ENCODE assay signal across 18 cellular contexts in genomic region chr2:86025976-86026743, GRCh38.
DNase-seq lines count a peak whose midpoint lies in the region; ATAC-seq, FAIRE-seq and TF ChIP-seq lines count a peak whose summit lies in the region.
"Had no signal": no experiment of that assay in that cellular context is flagged by ENCODE, and none has a peak within 500 bp of the region (broad histone marks: within the 10 kb centered on the region; RNA-seq: fewer than 3 reads in every experiment).

No MANE protein-coding gene starts in this region.

- TF ChIP-seq EP300 in HepG2 (IDR thresholded peaks at IDR 0.05; ENCODE audit: low read depth in 2 of 2, low read length in 2 of 2) (no peak), HepG2 (CRISPR knock-in tag; IDR thresholded peaks at IDR 0.05; ENCODE audit: borderline replicate concordance) (no peak)

- no peak for TF ChIP-seq CTCF in CD4-positive, alpha-beta T cell (IDR thresholded peaks at IDR 0.05)
- TF ChIP-seq CTCF in HepG2 (CRISPR knock-in tag; IDR thresholded peaks at IDR 0.05) = no peak
- no peak for TF ChIP-seq CTCF in spleen (IDR thresholded peaks at IDR 0.05 in 8 of 11, conservative IDR thresholded peaks at IDR 0.05 in 3 of 11)

- no peaks in the 10 kb centered on the region for H3K27me3 Mint-ChIP-seq in CD4-positive, alpha-beta T cell
- H3K27me3 Mint-ChIP-seq in T-helper 17 cell = no peaks in the 10 kb centered on the region
- H3K27me3 Mint-ChIP-seq: activated CD8-positive, alpha-beta memory T cell treated with anti-CD3 and anti-CD28 coated beads, Interleukin-2, amount 10 ng/mL, durations not matched to agents 7 days and 5 days; natural killer cell treated with Interleukin-12 subunit alpha and Interleukin-12 subunit beta and Interleukin-15 and Interleukin-18, amount 100 ng/mL, for 72 hours had no signal

- TF ChIP-seq POLR2A in HepG2 (IDR thresholded peaks at IDR 0.05; ENCODE audit: insufficient read depth in 1 of 2, low read depth in 2 of 2, low read length in 2 of 2) (no peak), spleen (IDR thresholded peaks at IDR 0.05) (no peak)

- H3K27ac Mint-ChIP-seq in CD4-positive, alpha-beta T cell = peak overlapping the region; percentile 51
- peak overlapping the region; percentile 71 for H3K27ac Mint-ChIP-seq in T-helper 17 cell
- H3K27ac Mint-ChIP-seq: natural killer cell treated with Interleukin-12 subunit alpha and Interleukin-12 subunit beta and Interleukin-15 and Interleukin-18, amount 100 ng/mL, for 72 hours had no signal

- H3K9ac ChIP-seq in HepG2 (ENCODE audit: insufficient read depth, low read depth, low read length) = no peak overlapping the region

- intact Hi-C loops in CD4-positive, alpha-beta T cell (cut with DNase I, micrococcal nuclease) = loop anchor here in 1 of 2 experiments (5.0 kb wide), 1 partner anchor 51 kb away; no protein-coding TSS in a partner anchor
- intact Hi-C loops in HepG2 (cut with micrococcal nuclease; ENCODE audit: unreplicated experiment) (no loop called here), spleen (cut with DNase I; ENCODE audit: low total_unique reads) (no loop called here)

- no peak for DNase-seq in CD4-positive, alpha-beta T cell
- peak in 1 of 3 donors; percentile 1 for DNase-seq in T-helper 17 cell
- DNase-seq in HepG2 (ENCODE audit: low spot score) = no peak
- DNase-seq in spleen = no peak
- DNase-seq in RCC 7860 (ENCODE audit: low spot score) = no peak
- DNase-seq in activated naive CD4-positive, alpha-beta T cell treated with anti-CD3 and anti-CD28 coated beads, Interleukin-2, amount 50 U/mL, for 16 hours = no peak
- DNase-seq in occipital lobe (lab: John Stamatoyannopoulos, UW) = no peak
- DNase-seq: activated CD8-positive, alpha-beta memory T cell treated with anti-CD3 and anti-CD28 coated beads, Interleukin-2, amount 10 ng/mL, durations not matched to agents 7 days and 5 days; foreskin melanocyte; H7; NCI-H187; NCI-H510A; retina; stimulated activated CD4-positive, alpha-beta T cell treated with anti-CD3 and anti-CD28 coated beads, Interleukin-2, amount 100 ng/mL, for 48 hours had no signal

- no peak overlapping the region for H3K4me3 Mint-ChIP-seq in CD4-positive, alpha-beta T cell
- H3K4me3 Mint-ChIP-seq in T-helper 17 cell = no peak overlapping the region
- H3K4me3 Mint-ChIP-seq: activated CD8-positive, alpha-beta memory T cell treated with anti-CD3 and anti-CD28 coated beads, Interleukin-2, amount 10 ng/mL, durations not matched to agents 7 days and 5 days; natural killer cell treated with Interleukin-12 subunit alpha and Interleukin-12 subunit beta and Interleukin-15 and Interleukin-18, amount 100 ng/mL, for 72 hours had no signal

- no peaks in the 10 kb centered on the region for H3K9me3 ChIP-seq in CD4-positive, alpha-beta T cell (ENCODE audit: control insufficient read depth, low read length)
- no peaks in the 10 kb centered on the region for H3K9me3 ChIP-seq in T-helper 17 cell (ENCODE audit: control insufficient read depth, low read length, poor library complexity, severe bottlenecking)
- H3K9me3 ChIP-seq in HepG2 (ENCODE audit: low read length) = no peaks in the 10 kb centered on the region
- no peaks in the 10 kb centered on the region for H3K9me3 ChIP-seq in spleen

- peaks cover 14% of the 10 kb centered on the region for H3K4me1 ChIP-seq in HepG2 (ENCODE audit: insufficient read depth, low read length)
- peaks cover 0 to 44% (median 20%) of the 10 kb centered on the region in 6 donors for H3K4me1 ChIP-seq in spleen

- TF ChIP-seq RAD21 in HepG2 (CRISPR knock-in tag; IDR thresholded peaks at IDR 0.05) = no peak

- no peak overlapping the region for H2AFZ ChIP-seq in HepG2 (ENCODE audit: low read length)

- H3K36me3 ChIP-seq in HepG2 (replicated peaks in 1 of 2; ENCODE audit: control insufficient read depth in 1 of 2, insufficient read depth in 2 of 2, low read length in 2 of 2) (peaks cover 30 to 60% of the 10 kb centered on the region in 2 experiments), spleen (peaks cover 4 to 74% (median 45%) of the 10 kb centered on the region in 6 donors)

- ATAC-seq in CD4-positive, alpha-beta T cell (ENCODE audit: poor library complexity) = no peak
- no peak for ATAC-seq in T-helper 17 cell
- no peak for ATAC-seq in HepG2
- no peak for ATAC-seq in HG03439 (IDR thresholded peaks at IDR 0.05; ENCODE audit: unreplicated experiment)
- ATAC-seq: activated CD8-positive, alpha-beta memory T cell treated with anti-CD3 and anti-CD28 coated beads, Interleukin-2, amount 10 ng/mL, durations not matched to agents 7 days and 5 days; natural killer cell treated with Interleukin-12 subunit alpha and Interleukin-12 subunit beta and Interleukin-15 and Interleukin-18, amount 100 ng/mL, for 72 hours had no signal

- POLR2A ChIA-PET in CD4-positive, alpha-beta T cell (lab: Charles Lee) = interaction anchor here (0.8 kb wide), 1 partner anchor 13 kb away, joined by 3 read pairs; no protein-coding TSS in a partner anchor
- POLR2A ChIA-PET in HepG2 (lab: Yijun Ruan, JAX) = no interaction called here

- no TSS peak for BruUV-seq in HepG2 (replicated peaks; lab: Mats Ljungman, UMichigan)

- no peaks in the 10 kb centered on the region for H4K20me1 ChIP-seq in HepG2 (ENCODE audit: insufficient read depth, low read length)

- H3K27ac ChIP-seq in CD4-positive, alpha-beta T cell (ENCODE audit: low read depth, low read length) = no peak overlapping the region
- H3K27ac ChIP-seq in HepG2 (ENCODE audit: extremely low read length, insufficient read depth, low read length) (no peak overlapping the region), spleen (peak overlapping the region in 5 of 8 donors; percentile 33 to 59 (median 44))
- H3K27ac ChIP-seq: VCaP had no signal

- H3K36me3 Mint-ChIP-seq in CD4-positive, alpha-beta T cell (ENCODE audit: low read depth) = peaks cover 66% of the 10 kb centered on the region
- H3K36me3 Mint-ChIP-seq in T-helper 17 cell (ENCODE audit: low read depth) = peaks cover 14% of the 10 kb centered on the region

- H3K4me3 ChIP-seq in HepG2 (replicated peaks in 1 of 3; ENCODE audit: insufficient read depth in 1 of 3, low read depth in 2 of 3, low read length in 3 of 3) = no peak overlapping the region
- no peak overlapping the region for H3K4me3 ChIP-seq in spleen

- CTCF ChIA-PET in CD4-positive, alpha-beta T cell (lab: Charles Lee) = interaction anchor here (1.2 to 2.2 kb wide), 2 partner anchors 8 to 53 kb away, joined by 5 to 10 read pairs; no protein-coding TSS in a partner anchor
- CTCF ChIA-PET in HepG2 (lab: Yijun Ruan, JAX; ENCODE audit: low intra/inter-chr PET ratio, low total read pairs) = no interaction called here

- H3K27me3 ChIP-seq in CD4-positive, alpha-beta T cell (ENCODE audit: control insufficient read depth, insufficient read depth, low read length) = no peaks in the 10 kb centered on the region
- H3K27me3 ChIP-seq in HepG2 (ENCODE audit: control insufficient read depth in 1 of 2, insufficient read depth in 2 of 2, low read length in 2 of 2) (no peaks in the 10 kb centered on the region), spleen (replicated peaks in 1 of 7) (no peaks in the 10 kb centered on the region)

- no peak overlapping the region for H3K4me2 ChIP-seq in HepG2 (ENCODE audit: low read depth, low read length)

- H3K9me3 Mint-ChIP-seq in CD4-positive, alpha-beta T cell = no peaks in the 10 kb centered on the region
- H3K9me3 Mint-ChIP-seq: natural killer cell treated with Interleukin-12 subunit alpha and Interleukin-12 subunit beta and Interleukin-15 and Interleukin-18, amount 100 ng/mL, for 72 hours had no signal

- no peaks in the 10 kb centered on the region for H3K4me1 Mint-ChIP-seq in CD4-positive, alpha-beta T cell (ENCODE audit: low read depth)
- peaks cover 6% of the 10 kb centered on the region for H3K4me1 Mint-ChIP-seq in T-helper 17 cell

- 95% methylated on average over 8 of the region's 8 CpGs for WGBS in HepG2 (ENCODE audit: low lambda C conversion rate)
- WGBS in spleen, 5 donors = 80 to 89% (median 87%) methylated on average over 8 of the region's 8 CpGs

- no peaks in the 10 kb centered on the region for H3K79me2 ChIP-seq in HepG2 (ENCODE audit: insufficient read depth, low read length)

- in situ Hi-C loops in HepG2 (cut with HindIII; ENCODE audit: extremely low pct_ligation_motif_present, low pct_unique_long_range_greater_than_20kb) = no loop called here

- FAIRE-seq in HepG2 (lab: Jason Lieb, UNC) (no peak), RCC 7860 (lab: Jason Lieb, UNC) (no peak)
- FAIRE-seq: urothelium cell line had no signal

TF ChIP-seq in HepG2, 621 proteins besides CTCF, POLR2A, EP300 and RAD21 (continues in another document):
- TF ChIP-seq ZNF329 (CRISPR knock-in tag; IDR thresholded peaks at IDR 0.05; ENCODE audit: low read depth) (no peak), ZNF598 (CRISPR knock-in tag; IDR thresholded peaks at IDR 0.05; ENCODE audit: borderline replicate concordance) (no peak), ZBTB37 (CRISPR knock-in tag; IDR thresholded peaks at IDR 0.05) (no peak), TBX2 (CRISPR knock-in tag; IDR thresholded peaks at IDR 0.05; ENCODE audit: borderline replicate concordance) (no peak), TOPORS (CRISPR knock-in tag; IDR thresholded peaks at IDR 0.05) (no peak), ZNF292 (CRISPR knock-in tag; IDR thresholded peaks at IDR 0.05; ENCODE audit: borderline replicate concordance, low read depth) (no peak)
- TF ChIP-seq, protein P1, sequence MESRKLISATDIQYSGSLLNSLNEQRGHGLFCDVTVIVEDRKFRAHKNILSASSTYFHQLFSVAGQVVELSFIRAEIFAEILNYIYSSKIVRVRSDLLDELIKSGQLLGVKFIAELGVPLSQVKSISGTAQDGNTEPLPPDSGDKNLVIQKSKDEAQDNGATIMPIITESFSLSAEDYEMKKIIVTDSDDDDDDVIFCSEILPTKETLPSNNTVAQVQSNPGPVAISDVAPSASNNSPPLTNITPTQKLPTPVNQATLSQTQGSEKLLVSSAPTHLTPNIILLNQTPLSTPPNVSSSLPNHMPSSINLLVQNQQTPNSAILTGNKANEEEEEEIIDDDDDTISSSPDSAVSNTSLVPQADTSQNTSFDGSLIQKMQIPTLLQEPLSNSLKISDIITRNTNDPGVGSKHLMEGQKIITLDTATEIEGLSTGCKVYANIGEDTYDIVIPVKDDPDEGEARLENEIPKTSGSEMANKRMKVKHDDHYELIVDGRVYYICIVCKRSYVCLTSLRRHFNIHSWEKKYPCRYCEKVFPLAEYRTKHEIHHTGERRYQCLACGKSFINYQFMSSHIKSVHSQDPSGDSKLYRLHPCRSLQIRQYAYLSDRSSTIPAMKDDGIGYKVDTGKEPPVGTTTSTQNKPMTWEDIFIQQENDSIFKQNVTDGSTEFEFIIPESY (CRISPR knock-in tag; IDR thresholded peaks at IDR 0.05) = no peak

Comparison
In these comparisons a context has a peak if more than half of its experiments do, and no peak if none do; other contexts are left out.
1. H3K27ac ChIP-seq: peak in spleen (5 of 8); none in CD4-positive, alpha-beta T cell (single experiment) and HepG2 (single experiment).